Comparison of ENCODE assay signal across 15 cellular contexts in the genomic region with DNA sequence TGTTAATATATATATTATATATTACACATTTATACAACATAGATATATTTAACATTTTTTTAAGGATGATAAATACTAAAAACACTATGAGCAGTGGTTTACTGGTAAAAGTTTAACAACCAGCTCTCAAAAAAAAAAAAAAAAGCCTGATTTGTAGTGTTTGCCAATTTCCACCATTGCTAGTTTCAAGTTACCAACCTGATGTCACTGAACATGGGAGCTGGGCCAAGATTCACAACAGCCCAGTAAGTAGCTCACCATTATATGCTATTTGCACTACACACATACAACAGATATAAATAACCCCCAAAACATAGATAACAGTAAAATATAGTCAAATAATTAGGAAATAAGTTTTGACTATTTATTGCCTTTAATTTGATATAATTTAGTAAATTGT. TPM values are rescaled to one million over a fixed set of nuclear protein-coding genes. Genes with fewer than 3 reads are reported as not detected.
DNase-seq lines count a peak whose midpoint lies in the region; ATAC-seq and TF ChIP-seq lines count a peak whose summit lies in the region.
"Had no signal": no experiment of that assay in that cellular context is flagged by ENCODE, and none has a peak within 500 bp of the region (broad histone marks: within the 10 kb centered on the region; RNA-seq: fewer than 3 reads in every experiment).

No MANE protein-coding gene starts in this region.

- no peaks in the 10 kb centered on the region for H3K4me1 ChIP-seq in thyroid gland
- H3K4me1 ChIP-seq in naive thymus-derived CD4-positive, alpha-beta T cell (ENCODE audit: control insufficient read depth in 2 of 2, insufficient read depth in 2 of 2, low read length in 2 of 2), result no peaks in the 10 kb centered on the region
- H3K4me1 ChIP-seq: Peyer's patch had no signal

- no peaks in the 10 kb centered on the region for H3K36me3 ChIP-seq in thyroid gland
- H3K36me3 ChIP-seq in naive thymus-derived CD4-positive, alpha-beta T cell (ENCODE audit: control insufficient read depth in 2 of 3, insufficient read depth in 3 of 3, low read length in 3 of 3), result no peaks in the 10 kb centered on the region
- H3K36me3 ChIP-seq: Peyer's patch had no signal

- H3K27ac Mint-ChIP-seq in stimulated activated effector memory CD8-positive, alpha-beta T cell treated with anti-CD3 and anti-CD28 coated beads, Interleukin-12 subunit alpha, Interleukin-12 subunit beta, amount 100 ng/mL, for 72 hours, result no peak overlapping the region
- H3K27ac Mint-ChIP-seq in naive thymus-derived CD4-positive, alpha-beta T cell, result no peak overlapping the region
- H3K27ac Mint-ChIP-seq: activated naive CD8-positive, alpha-beta T cell treated with anti-CD3 and anti-CD28 coated beads for 36 hours had no signal

- DNase-seq in NCI-H1417 (lab: John Stamatoyannopoulos, UW) (peak in 2 of 3 experiments; percentile 47 to 50), NCI-H1417 treated with DMSO at 0.1 percent for 48 hours (lab: John Stamatoyannopoulos, UW) (no peak), NCI-H2196 treated with DMSO at 0.1 percent for 48 hours (lab: John Stamatoyannopoulos, UW; ENCODE audit: unreplicated experiment) (peak; percentile 67), astrocyte of the spinal cord (ENCODE audit: low read depth, low spot score) (peak; percentile 61), thyroid gland (peak; percentile 26 to 28)
- no peak for DNase-seq in stimulated activated effector memory CD8-positive, alpha-beta T cell treated with anti-CD3 and anti-CD28 coated beads, Interleukin-12 subunit alpha, Interleukin-12 subunit beta, amount 100 ng/mL, for 72 hours (ENCODE audit: low spot score in 2 of 2)
- DNase-seq in naive thymus-derived CD4-positive, alpha-beta T cell, result no peak
- DNase-seq: activated CD8-positive, alpha-beta memory T cell treated with anti-CD3 and anti-CD28 coated beads, Interleukin-2, amount 50 U/mL, for 48 hours; activated naive CD8-positive, alpha-beta T cell treated with anti-CD3 and anti-CD28 coated beads for 36 hours; dermis blood vessel endothelial cell; mammary epithelial cell; Peyer's patch; stimulated activated CD4-positive, alpha-beta T cell treated with anti-CD3 and anti-CD28 coated beads, Interleukin-4, amount 100 ng/mL, for 1 hour had no signal

- H3K27me3 Mint-ChIP-seq in naive thymus-derived CD4-positive, alpha-beta T cell, result peaks cover 14 to 27% (median 22%) of the 10 kb centered on the region in 5 donors
- H3K27me3 Mint-ChIP-seq: activated naive CD8-positive, alpha-beta T cell treated with anti-CD3 and anti-CD28 coated beads for 36 hours had no signal

- intact Hi-C loops in thyroid gland (cut with DNase I), result no loop called here
- intact Hi-C loops in naive thymus-derived CD4-positive, alpha-beta T cell (cut with micrococcal nuclease), result no loop called here

- ATAC-seq in stimulated activated effector memory CD8-positive, alpha-beta T cell treated with anti-CD3 and anti-CD28 coated beads, Interleukin-12 subunit alpha, Interleukin-12 subunit beta, amount 100 ng/mL, for 72 hours, result no peak
- no peak for ATAC-seq in GM18909 (IDR thresholded peaks at IDR 0.05; ENCODE audit: poor library complexity, unreplicated experiment)
- no peak for ATAC-seq in naive thymus-derived CD4-positive, alpha-beta T cell

- TF ChIP-seq CTCF in astrocyte of the spinal cord (IDR thresholded peaks at IDR 0.05; ENCODE audit: low read depth, low read length) (no peak), thyroid gland (IDR thresholded peaks at IDR 0.05) (no peak)

- H3K4me1 Mint-ChIP-seq in stimulated activated effector memory CD8-positive, alpha-beta T cell treated with anti-CD3 and anti-CD28 coated beads, Interleukin-12 subunit alpha, Interleukin-12 subunit beta, amount 100 ng/mL, for 72 hours, result no peaks in the 10 kb centered on the region
- H3K4me1 Mint-ChIP-seq in naive thymus-derived CD4-positive, alpha-beta T cell, result no peaks in the 10 kb centered on the region
- H3K4me1 Mint-ChIP-seq: activated naive CD8-positive, alpha-beta T cell treated with anti-CD3 and anti-CD28 coated beads for 36 hours had no signal

- no peak overlapping the region for H3K4me3 ChIP-seq in astrocyte of the spinal cord (ENCODE audit: low read depth, low read length)
- H3K4me3 ChIP-seq in thyroid gland (replicated peaks in 1 of 3), result no peak overlapping the region
- no peak overlapping the region for H3K4me3 ChIP-seq in naive thymus-derived CD4-positive, alpha-beta T cell (ENCODE audit: low read length)
- H3K4me3 ChIP-seq: Peyer's patch had no signal

- no peak overlapping the region for H3K27ac ChIP-seq in thyroid gland
- no peak overlapping the region for H3K27ac ChIP-seq in naive thymus-derived CD4-positive, alpha-beta T cell (ENCODE audit: low read depth, low read length)
- H3K27ac ChIP-seq: 22Rv1, Peyer's patch had no signal

- H3K36me3 Mint-ChIP-seq in stimulated activated effector memory CD8-positive, alpha-beta T cell treated with anti-CD3 and anti-CD28 coated beads, Interleukin-12 subunit alpha, Interleukin-12 subunit beta, amount 100 ng/mL, for 72 hours, result no peaks in the 10 kb centered on the region
- peaks cover 0 to 4% (median 0%) of the 10 kb centered on the region in 5 donors for H3K36me3 Mint-ChIP-seq in naive thymus-derived CD4-positive, alpha-beta T cell
- H3K36me3 Mint-ChIP-seq: activated naive CD8-positive, alpha-beta T cell treated with anti-CD3 and anti-CD28 coated beads for 36 hours had no signal

- H3K9me3 Mint-ChIP-seq in stimulated activated effector memory CD8-positive, alpha-beta T cell treated with anti-CD3 and anti-CD28 coated beads, Interleukin-12 subunit alpha, Interleukin-12 subunit beta, amount 100 ng/mL, for 72 hours, result no peaks in the 10 kb centered on the region
- H3K9me3 Mint-ChIP-seq in naive thymus-derived CD4-positive, alpha-beta T cell, result peaks cover 0 to 3% (median 0%) of the 10 kb centered on the region in 11 donors
- H3K9me3 Mint-ChIP-seq: activated naive CD8-positive, alpha-beta T cell treated with anti-CD3 and anti-CD28 coated beads for 36 hours had no signal

- no peaks in the 10 kb centered on the region for H3K27me3 ChIP-seq in thyroid gland
- no peaks in the 10 kb centered on the region for H3K27me3 ChIP-seq in naive thymus-derived CD4-positive, alpha-beta T cell (ENCODE audit: control insufficient read depth in 2 of 2, insufficient read depth in 2 of 2, low read length in 2 of 2)
- H3K27me3 ChIP-seq: Peyer's patch had no signal

- H3K4me3 Mint-ChIP-seq in stimulated activated effector memory CD8-positive, alpha-beta T cell treated with anti-CD3 and anti-CD28 coated beads, Interleukin-12 subunit alpha, Interleukin-12 subunit beta, amount 100 ng/mL, for 72 hours, result no peak overlapping the region
- H3K4me3 Mint-ChIP-seq in naive thymus-derived CD4-positive, alpha-beta T cell, result no peak overlapping the region
- H3K4me3 Mint-ChIP-seq: activated naive CD8-positive, alpha-beta T cell treated with anti-CD3 and anti-CD28 coated beads for 36 hours had no signal

- TF ChIP-seq POLR2A in thyroid gland (IDR thresholded peaks at IDR 0.05), result no peak

- POLR2A ChIA-PET in naive thymus-derived CD4-positive, alpha-beta T cell (lab: Charles Lee), result interaction anchor here (0.6 kb wide), 1 partner anchor 522 kb away, joined by 4 read pairs; no protein-coding TSS in a partner anchor

- CTCF ChIA-PET in naive thymus-derived CD4-positive, alpha-beta T cell (lab: Charles Lee), result no interaction called here

- in situ Hi-C loops in astrocyte of the spinal cord (cut with HindIII; ENCODE audit: low sequenced_read_pairs), result no loop called here

- no peaks in the 10 kb centered on the region for H3K9me3 ChIP-seq in thyroid gland
- no peaks in the 10 kb centered on the region for H3K9me3 ChIP-seq in naive thymus-derived CD4-positive, alpha-beta T cell (ENCODE audit: control insufficient read depth in 2 of 3, low read length in 3 of 3)
- H3K9me3 ChIP-seq: Peyer's patch had no signal

RNA-seq across cellular contexts. Expression of a gene that starts 28.9 kb away (rescaled TPM):
- 10 to 100 TPM; 35.9 to 44.6 (median 43.0) TPM for total RNA-seq in thyroid gland
- 10 to 100 TPM; 13.3 to 48.3 (median 23.1) TPM for total RNA-seq in naive thymus-derived CD4-positive, alpha-beta T cell
- 10 to 100 TPM; 21.3 to 33.0 TPM for polyA plus RNA-seq in naive thymus-derived CD4-positive, alpha-beta T cell

Comparison
In these comparisons a context has a peak if more than half of its experiments do, and no peak if none do; other contexts are left out.
1. DNase-seq: peak in NCI-H1417 (2 of 3), NCI-H2196 treated with DMSO at 0.1 percent for 48 hours (single experiment), astrocyte of the spinal cord (single experiment) and thyroid gland (2 of 2); none in NCI-H1417 treated with DMSO at 0.1 percent for 48 hours (single experiment), stimulated activated effector memory CD8-positive, alpha-beta T cell treated with anti-CD3 and anti-CD28 coated beads, Interleukin-12 subunit alpha, Interleukin-12 subunit beta, amount 100 ng/mL, for 72 hours (0 of 2) and naive thymus-derived CD4-positive, alpha-beta T cell (0 of 9).